In genomic region chr2:137693521-137693920, GRCh38 we compare ENCODE assay signal across 17 cellular contexts.
DNase-seq lines count a peak whose midpoint lies in the region; ATAC-seq lines count a peak whose summit lies in the region.
"Had no signal": no experiment of that assay in that cellular context is flagged by ENCODE, and none has a peak within 500 bp of the region (broad histone marks: within the 10 kb centered on the region; RNA-seq: fewer than 3 reads in every experiment).

No MANE protein-coding gene starts in this region.

- ATAC-seq in GM18867 (IDR thresholded peaks at IDR 0.05; ENCODE audit: unreplicated experiment) = peak; percentile 49
- peak; percentile 86 for ATAC-seq in HG03097 (IDR thresholded peaks at IDR 0.05; ENCODE audit: low FRiP score, unreplicated experiment)
- ATAC-seq in GM21360 (IDR thresholded peaks at IDR 0.05; ENCODE audit: unreplicated experiment) = no peak
- ATAC-seq in T-cell (replicated peaks in 1 of 4) = no peak
- ATAC-seq: stimulated activated effector memory CD8-positive, alpha-beta T cell treated with anti-CD3 and anti-CD28 coated beads, Interleukin-12 subunit alpha, Interleukin-12 subunit beta, amount 100 ng/mL, for 72 hours had no signal

- POLR2A ChIA-PET in T-cell (lab: Charles Lee) = no interaction called here

- H3K36me3 Mint-ChIP-seq in T-cell = no peaks in the 10 kb centered on the region
- H3K36me3 Mint-ChIP-seq: stimulated activated effector memory CD8-positive, alpha-beta T cell treated with anti-CD3 and anti-CD28 coated beads, Interleukin-12 subunit alpha, Interleukin-12 subunit beta, amount 100 ng/mL, for 72 hours had no signal

- H3K27ac Mint-ChIP-seq in T-cell = no peak overlapping the region
- H3K27ac Mint-ChIP-seq: activated T-helper 2 cell treated with anti-CD3 and anti-CD28 coated beads, Interferon-gamma antibody, Interleukin-2, Interleukin-4, amounts not matched to agents 10 μg/mL and 5 μg/mL and 100 μg/mL, durations not matched to agents 14 hours and 24 hours and 36 hours; stimulated activated effector memory CD8-positive, alpha-beta T cell treated with anti-CD3 and anti-CD28 coated beads, Interleukin-12 subunit alpha, Interleukin-12 subunit beta, amount 100 ng/mL, for 72 hours had no signal

- H3K27me3 Mint-ChIP-seq in T-cell = no peaks in the 10 kb centered on the region

- H3K9me3 Mint-ChIP-seq in T-cell = peaks cover 0 to 10% (median 4%) of the 10 kb centered on the region in 3 donors
- H3K9me3 Mint-ChIP-seq: activated T-helper 2 cell treated with anti-CD3 and anti-CD28 coated beads, Interferon-gamma antibody, Interleukin-2, Interleukin-4, amounts not matched to agents 10 μg/mL and 5 μg/mL and 100 μg/mL, durations not matched to agents 14 hours and 24 hours and 36 hours; stimulated activated effector memory CD8-positive, alpha-beta T cell treated with anti-CD3 and anti-CD28 coated beads, Interleukin-12 subunit alpha, Interleukin-12 subunit beta, amount 100 ng/mL, for 72 hours had no signal

- H3K4me3 Mint-ChIP-seq in T-cell = no peak overlapping the region
- H3K4me3 Mint-ChIP-seq: stimulated activated effector memory CD8-positive, alpha-beta T cell treated with anti-CD3 and anti-CD28 coated beads, Interleukin-12 subunit alpha, Interleukin-12 subunit beta, amount 100 ng/mL, for 72 hours had no signal

- DNase-seq in NCI-H774 (lab: John Stamatoyannopoulos, UW) (peak; percentile 8), kidney glomerular epithelial cell (lab: John Stamatoyannopoulos, UW) (peak; percentile 21), NCI-H1694 treated with DMSO at 0.1 percent for 48 hours (lab: John Stamatoyannopoulos, UW) (no peak), NCI-H2227 (lab: John Stamatoyannopoulos, UW; ENCODE audit: unreplicated experiment) (no peak), T-cell (no peak)
- DNase-seq: adrenal gland; central memory CD4-positive, alpha-beta T cell; effector CD8-positive, alpha-beta T cell; hippocampal formation; NCI-H1694; NCI-H446; thyroid gland had no signal

- H3K4me1 Mint-ChIP-seq in T-cell = no peaks in the 10 kb centered on the region
- H3K4me1 Mint-ChIP-seq: stimulated activated effector memory CD8-positive, alpha-beta T cell treated with anti-CD3 and anti-CD28 coated beads, Interleukin-12 subunit alpha, Interleukin-12 subunit beta, amount 100 ng/mL, for 72 hours had no signal

- CTCF ChIA-PET in T-cell (lab: Charles Lee) = no interaction called here

Comparison
In these comparisons a context has a peak if more than half of its experiments do, and no peak if none do; other contexts are left out.
1. ATAC-seq: peak in GM18867 (single experiment) and HG03097 (single experiment); none in GM21360 (single experiment) and T-cell (0 of 4).
2. DNase-seq: peak in NCI-H774 (single experiment) and kidney glomerular epithelial cell (single experiment); none in NCI-H1694 treated with DMSO at 0.1 percent for 48 hours (single experiment), NCI-H2227 (single experiment) and T-cell (0 of 34).